ENCODE assay signal across 12 cellular contexts in the genomic region with DNA sequence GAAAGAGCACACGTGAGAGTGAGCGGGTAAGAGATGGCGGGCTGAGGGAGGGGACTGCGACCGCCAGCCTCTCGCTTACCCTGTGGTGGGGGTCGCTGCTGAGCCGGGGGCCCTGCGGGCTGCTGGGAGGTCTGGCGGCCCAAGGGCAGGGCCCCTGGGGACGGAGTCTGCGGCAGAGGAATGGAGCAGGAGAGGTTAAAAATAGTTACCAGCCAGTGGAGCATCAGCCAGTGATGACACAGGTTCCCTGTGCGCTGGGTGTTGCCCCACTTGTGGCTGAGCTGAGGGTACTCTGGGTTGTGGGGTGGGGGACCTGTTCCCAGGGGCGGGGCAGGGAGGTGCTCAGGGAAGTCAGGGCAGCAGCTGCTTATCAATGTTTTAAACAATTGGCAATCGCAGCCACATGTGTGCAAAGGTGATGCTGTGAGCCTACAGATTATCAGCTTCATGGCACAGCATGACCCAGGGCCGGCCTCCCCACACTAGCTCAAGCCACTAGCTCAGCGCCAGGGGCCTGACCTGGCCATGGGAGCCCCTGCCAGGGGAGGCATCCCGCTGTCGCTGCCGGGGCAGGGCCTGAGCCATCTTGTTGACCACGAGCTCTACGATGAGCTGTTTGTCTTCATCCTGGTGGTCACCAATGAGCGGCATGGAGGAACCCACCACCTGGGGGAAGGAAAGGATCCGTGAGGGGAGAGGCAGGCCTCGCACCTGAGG. TPM values are rescaled to one million over a fixed set of nuclear protein-coding genes. Genes with fewer than 3 reads are reported as not detected.
DNase-seq lines count a peak whose midpoint lies in the region; ATAC-seq, FAIRE-seq and TF ChIP-seq lines count a peak whose summit lies in the region.
"Had no signal": no experiment of that assay in that cellular context is flagged by ENCODE, and none has a peak within 500 bp of the region (broad histone marks: within the 10 kb centered on the region; RNA-seq: fewer than 3 reads in every experiment).

No MANE protein-coding gene starts in this region.

- H3K27ac ChIP-seq in H9 (ENCODE audit: insufficient read length, low read depth, low read length), result no peak overlapping the region
- H3K27ac ChIP-seq in K562 (ENCODE audit: extremely low read depth, low read depth, low read length), result no peak overlapping the region
- H3K27ac ChIP-seq in iPS DF 6.9 (ENCODE audit: low read length), result no peak overlapping the region
- H3K27ac ChIP-seq in sigmoid colon, result peak overlapping the region; percentile 14 to 68 (median 50)

- peak overlapping the region; percentile 65 for H3K18ac ChIP-seq in H9 (ENCODE audit: insufficient read length, low read depth, low read length)

- H3K56ac ChIP-seq in H9 (ENCODE audit: insufficient read length, low read depth, low read length), result no peak overlapping the region

- intact Hi-C loops in K562 (cut with micrococcal nuclease) (no loop called here), sigmoid colon (cut with DNase I) (no loop called here)

- no peak overlapping the region for H4K91ac ChIP-seq in H9 (ENCODE audit: insufficient read length, low read depth, low read length)

- H3K79me2 ChIP-seq in H9 (ENCODE audit: insufficient read depth, low read length) (no peaks in the 10 kb centered on the region), K562 (ENCODE audit: control insufficient read depth, insufficient read depth, low read length) (no peaks in the 10 kb centered on the region)

- in situ Hi-C loops in K562 (cut with MboI), result no loop called here

- H3K4me1 Mint-ChIP-seq in H9, result peaks cover 13 to 35% of the 10 kb centered on the region in 2 experiments
- peaks cover 27% of the 10 kb centered on the region for H3K4me1 Mint-ChIP-seq in activated CD4-positive, alpha-beta memory T cell treated with anti-CD3 and anti-CD28 coated beads, Interleukin-2, amount 10 ng/mL, durations not matched to agents 7 days and 5 days

- H2BK120ac ChIP-seq in H9 (ENCODE audit: low read depth, low read length, poor library complexity, severe bottlenecking), result no peak overlapping the region

- peaks cover 3% of the 10 kb centered on the region; the same call in 1 of the 2 replicates for H3K27me3 Mint-ChIP-seq in H9 (ENCODE audit: low read depth)
- peaks cover under 1% of the 10 kb centered on the region for H3K27me3 Mint-ChIP-seq in activated CD4-positive, alpha-beta memory T cell treated with anti-CD3 and anti-CD28 coated beads, Interleukin-2, amount 10 ng/mL, durations not matched to agents 7 days and 5 days
- H3K27me3 Mint-ChIP-seq: CD4-positive, alpha-beta memory T cell had no signal

- BruUV-seq in K562 (replicated peaks; lab: Mats Ljungman, UMichigan), result no TSS peak

- no peak for FAIRE-seq in K562 (lab: Jason Lieb, UNC)

- H3K36me3 ChIP-seq in K562 (ENCODE audit: control insufficient read depth, insufficient read depth, low read length) (peaks cover 23% of the 10 kb centered on the region; the same call in 2 of the 3 replicates), iPS DF 6.9 (ENCODE audit: control insufficient read depth, insufficient read depth, low read length) (no peaks in the 10 kb centered on the region; the same call in 1 of the 2 replicates), sigmoid colon (peaks cover 0 to 11% (median 3%) of the 10 kb centered on the region in 4 donors)

- POLR2A ChIA-PET in K562 (lab: Yijun Ruan, JAX), result interaction anchor here (0.6 to 1.3 kb wide), 2 partner anchors 11 to 70 kb away, joined by 3 to 4 read pairs; no protein-coding TSS in a partner anchor
- POLR2A ChIA-PET in activated CD4-positive, alpha-beta memory T cell treated with anti-CD3 and anti-CD28 coated beads, Interleukin-2, amount 10 ng/mL, durations not matched to agents 7 days and 5 days (lab: Charles Lee), result interaction anchor here (0.7 kb wide), 1 partner anchor 22 kb away, joined by 4 read pairs; no protein-coding TSS in a partner anchor

- peaks cover 33% of the 10 kb centered on the region for H3K9me3 ChIP-seq in H9 (ENCODE audit: control insufficient read depth, low read depth, low read length)
- H3K9me3 ChIP-seq in K562 (replicated peaks; ENCODE audit: control insufficient read depth, insufficient read depth, low read depth, low read length), result no peaks in the 10 kb centered on the region
- H3K9me3 ChIP-seq in iPS DF 6.9 (ENCODE audit: control insufficient read depth, insufficient read depth, low read length), result no peaks in the 10 kb centered on the region
- no peaks in the 10 kb centered on the region for H3K9me3 ChIP-seq in sigmoid colon

- no peak overlapping the region for H4K8ac ChIP-seq in H9 (replicated peaks; ENCODE audit: insufficient read length, low read depth, low read length)

- TF ChIP-seq CTCF in H9 (conservative IDR thresholded peaks at IDR 0.05) (no peak), K562 (IDR thresholded peaks at IDR 0.05 in 2 of 3, conservative IDR thresholded peaks at IDR 0.05 in 1 of 3; ENCODE audit: insufficient read depth in 2 of 3, low read depth in 1 of 3, low read length in 3 of 3) (no peak), sigmoid colon (IDR thresholded peaks at IDR 0.05) (no peak)

- no peak overlapping the region for H2AK5ac ChIP-seq in H9 (ENCODE audit: insufficient read length, low read length)

- peak overlapping the region; percentile 80 for H3K14ac ChIP-seq in H9 (ENCODE audit: insufficient read depth, low read length)

- TF ChIP-seq RAD21 in K562 (CRISPR knock-in tag; conservative IDR thresholded peaks at IDR 0.05 in 1 of 2, IDR thresholded peaks at IDR 0.05 in 1 of 2), result no peak

- H3K4me1 ChIP-seq in H9 (ENCODE audit: insufficient read depth, low read length) (peaks cover 3% of the 10 kb centered on the region; the same call in 1 of the 2 replicates), K562 (replicated peaks in 1 of 2; ENCODE audit: control insufficient read depth in 2 of 2, insufficient read depth in 2 of 2, low read length in 2 of 2) (peaks cover 9 to 45% of the 10 kb centered on the region in 2 experiments; a peak in 3 of 5 replicates), iPS DF 6.9 (ENCODE audit: control insufficient read depth, insufficient read depth, low read length) (peaks cover 7% of the 10 kb centered on the region), sigmoid colon (peaks cover 0 to 13% (median 5%) of the 10 kb centered on the region in 4 donors)

- CTCF ChIA-PET in K562 (lab: Yijun Ruan, JAX; ENCODE audit: low intra/inter-chr PET ratio), result no interaction called here
- CTCF ChIA-PET in activated CD4-positive, alpha-beta memory T cell treated with anti-CD3 and anti-CD28 coated beads, Interleukin-2, amount 10 ng/mL, durations not matched to agents 7 days and 5 days (lab: Charles Lee), result no interaction called here

- H3K4me2 ChIP-seq in H9 (ENCODE audit: insufficient read depth, insufficient read length, low read length) (peak overlapping the region; percentile 11), K562 (ENCODE audit: insufficient read depth, low read length) (no peak overlapping the region)

- DNase-seq in H9, result no peak
- no peak for DNase-seq in K562 (ENCODE audit: extremely low read depth in 1 of 4, low spot score in 3 of 4)
- DNase-seq in iPS DF 6.9 (ENCODE audit: low read depth, low spot score), result no peak
- no peak for DNase-seq in sigmoid colon
- no peak for DNase-seq in mucosa of gallbladder (ENCODE audit: low spot score)
- no peak for DNase-seq in stimulated activated CD4-positive, alpha-beta T cell treated with anti-CD3 and anti-CD28 coated beads, Interleukin-4, amount 100 ng/mL, for 24 hours
- DNase-seq in NCI-H526 (lab: John Stamatoyannopoulos, UW), result no peak
- no peak for DNase-seq in activated CD4-positive, alpha-beta memory T cell treated with anti-CD3 and anti-CD28 coated beads, Interleukin-2, amount 10 ng/mL, durations not matched to agents 7 days and 5 days
- DNase-seq: activated T-cell treated with anti-CD3 and anti-CD28 coated beads, Interleukin-2, amount 50 U/mL, for 72 hours; CD4-positive, alpha-beta memory T cell; NCI-H187 treated with DMSO at 0.1 percent for 48 hours; OCI-M1 had no signal

- TF ChIP-seq EP300 in K562 (IDR thresholded peaks at IDR 0.05; ENCODE audit: low read length) (no peak), sigmoid colon (IDR thresholded peaks at IDR 0.05) (no peak)

- no CpG with 5 or more reads among the region's 25 CpGs for WGBS in H9 (ENCODE audit: extremely low coverage, insufficient read length, low lambda C conversion rate)
- 55% methylated on average over 16 of the region's 25 CpGs for WGBS in K562 (ENCODE audit: insufficient coverage, low coverage, missing lambda C conversion rate)
- no CpG with 5 or more reads among the region's 25 CpGs for WGBS in iPS DF 6.9 (ENCODE audit: insufficient coverage, insufficient read length)
- 34 to 44% methylated on average over 25 of the region's 25 CpGs for WGBS in sigmoid colon, 2 donors

- H3T11ph ChIP-seq in H9 (ENCODE audit: low read length), result no peak overlapping the region

- H3K9me1 ChIP-seq in K562 (ENCODE audit: control insufficient read depth, insufficient read depth, low read length), result no peaks in the 10 kb centered on the region

- ATAC-seq in K562, result no peak
- ATAC-seq: activated T-cell treated with anti-CD3 and anti-CD28 coated beads, Interleukin-2, amount 50 U/mL, for 72 hours had no signal

- TF ChIP-seq POLR2A in K562 (conservative IDR thresholded peaks at IDR 0.05) (no peak), sigmoid colon (IDR thresholded peaks at IDR 0.05) (no peak)

- H3K27me3 ChIP-seq in H9 (ENCODE audit: insufficient read depth, low read length), result no peaks in the 10 kb centered on the region
- no peaks in the 10 kb centered on the region for H3K27me3 ChIP-seq in K562 (ENCODE audit: control insufficient read depth in 2 of 2, insufficient read depth in 2 of 2, low read length in 2 of 2)
- H3K27me3 ChIP-seq in iPS DF 6.9 (ENCODE audit: control insufficient read depth, insufficient read depth, low read length), result no peaks in the 10 kb centered on the region
- H3K27me3 ChIP-seq in sigmoid colon, result peaks cover 0 to 3% (median 0%) of the 10 kb centered on the region in 3 donors

- H3K4me3 Mint-ChIP-seq in H9, result peak overlapping the region in 1 of 2 experiments; percentile 48; a peak in 3 of 5 replicates
- no peak overlapping the region for H3K4me3 Mint-ChIP-seq in activated CD4-positive, alpha-beta memory T cell treated with anti-CD3 and anti-CD28 coated beads, Interleukin-2, amount 10 ng/mL, durations not matched to agents 7 days and 5 days
- H3K4me3 Mint-ChIP-seq: CD4-positive, alpha-beta memory T cell had no signal

- H3K4me3 ChIP-seq in K562, result no peak overlapping the region
- peak overlapping the region; percentile 49; the same call in 1 of the 2 replicates for H3K4me3 ChIP-seq in iPS DF 6.9 (ENCODE audit: low read length)
- peak overlapping the region in 3 of 4 donors; percentile 26 to 41 (median 34) for H3K4me3 ChIP-seq in sigmoid colon

- no peak overlapping the region for H2AFZ ChIP-seq in H9 (ENCODE audit: low read length)
- no peak overlapping the region for H2AFZ ChIP-seq in K562 (ENCODE audit: low read depth, low read length)

- H2BK5ac ChIP-seq in H9 (ENCODE audit: insufficient read length, low read length), result no peak overlapping the region

- H4K20me1 ChIP-seq in H9 (ENCODE audit: control insufficient read depth, insufficient read depth, insufficient read length), result no peaks in the 10 kb centered on the region
- H4K20me1 ChIP-seq in K562 (replicated peaks; ENCODE audit: control insufficient read depth, insufficient read depth, low read length), result no peaks in the 10 kb centered on the region

- H3K9ac ChIP-seq in H9 (ENCODE audit: extremely low read depth, insufficient read length, low read length) (no peak overlapping the region), K562 (ENCODE audit: insufficient read depth in 1 of 2, low read depth in 2 of 2, low read length in 2 of 2) (peak overlapping the region in 1 of 2 experiments; percentile 5; a peak in 1 of 4 replicates)

- no peak overlapping the region for H2BK20ac ChIP-seq in H9 (ENCODE audit: low read depth, low read length, poor library complexity, severe bottlenecking)

- no peak overlapping the region; a peak in 1 of 7 replicates for H3K27ac Mint-ChIP-seq in H9
- no peak overlapping the region for H3K27ac Mint-ChIP-seq in activated CD4-positive, alpha-beta memory T cell treated with anti-CD3 and anti-CD28 coated beads, Interleukin-2, amount 10 ng/mL, durations not matched to agents 7 days and 5 days
- H3K27ac Mint-ChIP-seq: activated T-cell treated with anti-CD3 and anti-CD28 coated beads, Interleukin-2, amount 50 U/mL, for 72 hours; CD4-positive, alpha-beta memory T cell had no signal

- H2BK15ac ChIP-seq in H9 (ENCODE audit: low read depth, low read length), result no peak overlapping the region

- H3K23ac ChIP-seq in H9 (ENCODE audit: insufficient read length, low read depth, low read length), result no peak overlapping the region

- H2BK12ac ChIP-seq in H9 (ENCODE audit: insufficient read length, low read depth, low read length), result no peak overlapping the region

- no peak overlapping the region for H3K4ac ChIP-seq in H9 (ENCODE audit: low read depth, low read length)

- no peaks in the 10 kb centered on the region for H3K79me1 ChIP-seq in H9 (ENCODE audit: insufficient read depth, low read depth, low read length, poor library complexity, severe bottlenecking)

- peaks cover 30 to 38% (median 31%) of the 10 kb centered on the region in 3 experiments for H3K36me3 Mint-ChIP-seq in H9 (ENCODE audit: insufficient read depth in 1 of 3, low read depth in 3 of 3)
- peaks cover 24% of the 10 kb centered on the region for H3K36me3 Mint-ChIP-seq in activated CD4-positive, alpha-beta memory T cell treated with anti-CD3 and anti-CD28 coated beads, Interleukin-2, amount 10 ng/mL, durations not matched to agents 7 days and 5 days (ENCODE audit: low read depth)

- H3K23me2 ChIP-seq in H9 (ENCODE audit: insufficient read length, low read depth, low read length, poor library complexity, severe bottlenecking), result no peaks in the 10 kb centered on the region

- peaks cover 81 to 89% of the 10 kb centered on the region in 2 experiments for H3K9me3 Mint-ChIP-seq in H9
- H3K9me3 Mint-ChIP-seq in activated CD4-positive, alpha-beta memory T cell treated with anti-CD3 and anti-CD28 coated beads, Interleukin-2, amount 10 ng/mL, durations not matched to agents 7 days and 5 days, result no peaks in the 10 kb centered on the region
- H3K9me3 Mint-ChIP-seq: activated T-cell treated with anti-CD3 and anti-CD28 coated beads, Interleukin-2, amount 50 U/mL, for 72 hours; CD4-positive, alpha-beta memory T cell had no signal

- H4K5ac ChIP-seq in H9 (ENCODE audit: insufficient read length, low read depth, low read length), result no peak overlapping the region

RNA-seq across cellular contexts. Expression of a gene that starts 7.5 kb away (rescaled TPM):
- total RNA-seq in H9 (2021) (65.1 and 72.5 TPM in 2 replicates), K562 (2014; rRNA removed) (203 and 272 TPM in 2 replicates), K562 (2014; rRNA removed; fragmentation: Illumina TruSeq; extraction: Trizol) (107 and 115 TPM in 2 replicates), K562 (2015; rRNA removed; fragmentation: Illumina TruSeq; extraction: Trizol) (187 and 190 TPM in 2 replicates), K562 (2021) (264 and 292 TPM in 2 replicates), sigmoid colon (100 to 1,000 TPM; 105 to 158 (median 115) TPM), mucosa of gallbladder (574 TPM)
- 280 and 965 TPM in 2 replicates for total RNA-seq in K562 (2011; cell fraction: chromatin; rRNA removed; ENCODE audit: low replicate concordance)
- total RNA-seq in K562 (2011; cell fraction: nucleolus; rRNA removed), result 1,302 and 2,067 TPM in 2 replicates
- total RNA-seq in K562 (2011; cell fraction: nucleoplasm; rRNA removed), result 1,014 and 1,106 TPM in 2 replicates
- polyA plus RNA-seq in K562 (2011; rRNA removed) (436 and 513 TPM in 2 replicates), K562 (2014; fragmentation: Illumina TruSeq; extraction: Trizol) (273 and 317 TPM in 2 replicates), K562 (2014; fragmentation: Nextera tagmentation; extraction: Ambion mirVana) (100 to 1,000 TPM; 530 to 699 TPM), K562 (2014; rRNA removed) (167 and 174 TPM in 2 replicates), sigmoid colon (100 to 1,000 TPM in 1 of 3 donors, 10 to 100 TPM in 2; 40.2 to 164 (median 60.1) TPM)
- 819 and 2,428 TPM in 2 replicates for polyA plus RNA-seq in K562 (2011; cell fraction: cytosol; rRNA removed)
- polyA plus RNA-seq in K562 (2011; cell fraction: nucleus; rRNA removed), result 230 and 506 TPM in 2 replicates
- polyA plus RNA-seq in K562 (2012), result 447 and 511 TPM in 2 replicates
- 359 and 800 TPM in 2 replicates for polyA minus RNA-seq in K562 (2011; rRNA and poly(A)+ RNA removed)
- polyA minus RNA-seq in K562 (2011; cell fraction: cytosol; rRNA and poly(A)+ RNA removed), result 495 and 903 TPM in 2 replicates
- 104 and 113 TPM in 2 replicates for polyA minus RNA-seq in K562 (2011; cell fraction: nucleus; rRNA and poly(A)+ RNA removed)
- total RNA-seq in activated CD4-positive, alpha-beta memory T cell treated with anti-CD3 and anti-CD28 coated beads, Interleukin-2, amount 10 ng/mL, durations not matched to agents 7 days and 5 days, result 100 to 1,000 TPM; 183 to 198 TPM

RNA-seq across cellular contexts. Expression of a gene that starts 13.8 kb away (rescaled TPM):
- total RNA-seq in H9 (2021) (48.1 and 48.4 TPM in 2 replicates), K562 (2014; rRNA removed) (22.2 and 24.5 TPM in 2 replicates), K562 (2014; rRNA removed; fragmentation: Illumina TruSeq; extraction: Trizol) (21.4 and 22.1 TPM in 2 replicates), K562 (2015; rRNA removed; fragmentation: Illumina TruSeq; extraction: Trizol) (26.1 and 29.4 TPM in 2 replicates), K562 (2021) (67.7 and 70.0 TPM in 2 replicates), sigmoid colon (10 to 100 TPM; 25.7 to 30.3 (median 28.0) TPM), mucosa of gallbladder (96.5 TPM)
- total RNA-seq in K562 (2011; cell fraction: chromatin; rRNA removed; ENCODE audit: low replicate concordance), result 73.6 and 169 TPM in 2 replicates
- 112 and 121 TPM in 2 replicates for total RNA-seq in K562 (2011; cell fraction: nucleolus; rRNA removed)
- total RNA-seq in K562 (2011; cell fraction: nucleoplasm; rRNA removed), result 88.2 and 117 TPM in 2 replicates
- polyA plus RNA-seq in K562 (2011; rRNA removed) (43.0 and 57.6 TPM in 2 replicates), K562 (2014; fragmentation: Illumina TruSeq; extraction: Trizol) (48.1 and 60.1 TPM in 2 replicates), K562 (2014; fragmentation: Nextera tagmentation; extraction: Ambion mirVana) (1 to 10 TPM; 5.5 to 8.8 TPM), K562 (2014; rRNA removed) (38.6 and 42.0 TPM in 2 replicates), sigmoid colon (10 to 100 TPM; 34.9 to 57.8 (median 48.0) TPM)
- 38.6 and 60.5 TPM in 2 replicates for polyA plus RNA-seq in K562 (2011; cell fraction: cytosol; rRNA removed)
- 132 and 195 TPM in 2 replicates for polyA plus RNA-seq in K562 (2011; cell fraction: nucleus; rRNA removed)
- polyA plus RNA-seq in K562 (2012), result 46.8 and 58.0 TPM in 2 replicates
- polyA minus RNA-seq in K562 (2011; rRNA and poly(A)+ RNA removed), result 50.5 and 58.7 TPM in 2 replicates
- polyA minus RNA-seq in K562 (2011; cell fraction: cytosol; rRNA and poly(A)+ RNA removed), result 33.5 and 38.0 TPM in 2 replicates
- polyA minus RNA-seq in K562 (2011; cell fraction: nucleus; rRNA and poly(A)+ RNA removed), result 54.1 and 55.8 TPM in 2 replicates
- total RNA-seq in activated CD4-positive, alpha-beta memory T cell treated with anti-CD3 and anti-CD28 coated beads, Interleukin-2, amount 10 ng/mL, durations not matched to agents 7 days and 5 days, result 10 to 100 TPM; 72.6 to 75.4 TPM

RNA-seq across cellular contexts. Expression of a gene that starts 44.9 kb away (rescaled TPM):
- total RNA-seq in H9 (2021), result 11.7 TPM in 2 replicates
- 0.88 and 1.1 TPM in 2 replicates for total RNA-seq in K562 (2011; cell fraction: chromatin; rRNA removed; ENCODE audit: low replicate concordance)
- total RNA-seq in K562 (2011; cell fraction: nucleolus; rRNA removed), result 0.26 TPM in 1 of 2 replicates, not detected in the other
- total RNA-seq in K562 (2011; cell fraction: nucleoplasm; rRNA removed), result 0.66 TPM in 1 of 2 replicates, not detected in the other
- total RNA-seq in K562 (2014; rRNA removed), result 0.18 TPM in 1 of 2 replicates, not detected in the other
- total RNA-seq in K562 (2014; rRNA removed; fragmentation: Illumina TruSeq; extraction: Trizol), result 0.10 and 0.15 TPM in 2 replicates
- total RNA-seq in K562 (2015; rRNA removed; fragmentation: Illumina TruSeq; extraction: Trizol), result not detected in 2 replicates
- total RNA-seq in K562 (2021), result 0.24 and 0.38 TPM in 2 replicates
- 0.01 and 0.12 TPM in 2 replicates for polyA plus RNA-seq in K562 (2011; rRNA removed)
- polyA plus RNA-seq in K562 (2011; cell fraction: cytosol; rRNA removed), result 0.10 and 0.15 TPM in 2 replicates
- 0.18 and 0.42 TPM in 2 replicates for polyA plus RNA-seq in K562 (2011; cell fraction: nucleus; rRNA removed)
- polyA plus RNA-seq in K562 (2012), result 0.30 and 0.66 TPM in 2 replicates
- 0.14 and 0.28 TPM in 2 replicates for polyA plus RNA-seq in K562 (2014; fragmentation: Illumina TruSeq; extraction: Trizol)
- under 1 TPM in 1 of 2 experiments, not detected in 1; 0.07 TPM for polyA plus RNA-seq in K562 (2014; fragmentation: Nextera tagmentation; extraction: Ambion mirVana)
- 0.24 TPM in 1 of 2 replicates, not detected in the other for polyA plus RNA-seq in K562 (2014; rRNA removed)
- 0.09 and 1.2 TPM in 2 replicates for polyA minus RNA-seq in K562 (2011; rRNA and poly(A)+ RNA removed)
- polyA minus RNA-seq in K562 (2011; cell fraction: cytosol; rRNA and poly(A)+ RNA removed), result 0.36 and 1.2 TPM in 2 replicates
- 0.13 and 0.22 TPM in 2 replicates for polyA minus RNA-seq in K562 (2011; cell fraction: nucleus; rRNA and poly(A)+ RNA removed)
- 1 to 10 TPM in 2 of 4 donors, under 1 TPM in 2; 0.16 to 1.4 (median 1.0) TPM for total RNA-seq in sigmoid colon
- polyA plus RNA-seq in sigmoid colon, result 1 to 10 TPM in 1 of 3 donors, under 1 TPM in 1, not detected in 1; 0.46 to 1.6 TPM
- 0.55 TPM for total RNA-seq in mucosa of gallbladder
- total RNA-seq in activated CD4-positive, alpha-beta memory T cell treated with anti-CD3 and anti-CD28 coated beads, Interleukin-2, amount 10 ng/mL, durations not matched to agents 7 days and 5 days, result under 1 TPM; 0.18 to 0.40 TPM

RNA-seq across cellular contexts. Expression of a gene that starts 55.0 kb away (rescaled TPM):
- total RNA-seq in H9 (2021), result 2.3 and 2.8 TPM in 2 replicates
- total RNA-seq in K562 (2011; cell fraction: chromatin; rRNA removed; ENCODE audit: low replicate concordance), result 0.92 and 1.3 TPM in 2 replicates
- total RNA-seq in K562 (2011; cell fraction: nucleolus; rRNA removed), result 0.53 and 0.67 TPM in 2 replicates
- 1.1 and 1.2 TPM in 2 replicates for total RNA-seq in K562 (2011; cell fraction: nucleoplasm; rRNA removed)
- 0.41 and 2.1 TPM in 2 replicates for total RNA-seq in K562 (2014; rRNA removed)
- 0.26 and 0.55 TPM in 2 replicates for total RNA-seq in K562 (2014; rRNA removed; fragmentation: Illumina TruSeq; extraction: Trizol)
- 1.1 and 1.5 TPM in 2 replicates for total RNA-seq in K562 (2015; rRNA removed; fragmentation: Illumina TruSeq; extraction: Trizol)
- total RNA-seq in K562 (2021), result 0.89 and 2.0 TPM in 2 replicates
- polyA plus RNA-seq in K562 (2011; rRNA removed), result 0.28 and 0.93 TPM in 2 replicates
- polyA plus RNA-seq in K562 (2011; cell fraction: cytosol; rRNA removed), result 0.72 and 0.88 TPM in 2 replicates
- polyA plus RNA-seq in K562 (2011; cell fraction: nucleus; rRNA removed), result 0.68 and 0.97 TPM in 2 replicates
- 2.0 and 5.5 TPM in 2 replicates for polyA plus RNA-seq in K562 (2012)
- 0.79 and 1.2 TPM in 2 replicates for polyA plus RNA-seq in K562 (2014; fragmentation: Illumina TruSeq; extraction: Trizol)
- polyA plus RNA-seq in K562 (2014; fragmentation: Nextera tagmentation; extraction: Ambion mirVana), result under 1 TPM; 0.18 to 0.28 TPM
- polyA plus RNA-seq in K562 (2014; rRNA removed), result 1.2 and 2.0 TPM in 2 replicates
- 0.07 and 0.09 TPM in 2 replicates for polyA minus RNA-seq in K562 (2011; rRNA and poly(A)+ RNA removed)
- 0.48 TPM in 1 of 2 replicates, not detected in the other for polyA minus RNA-seq in K562 (2011; cell fraction: cytosol; rRNA and poly(A)+ RNA removed)
- polyA minus RNA-seq in K562 (2011; cell fraction: nucleus; rRNA and poly(A)+ RNA removed), result 0.27 and 0.56 TPM in 2 replicates
- total RNA-seq in sigmoid colon, result 10 to 100 TPM in 3 of 4 donors, 1 to 10 TPM in 1; 6.1 to 14.3 (median 10.9) TPM
- 1 to 10 TPM; 3.0 to 7.0 (median 4.4) TPM for polyA plus RNA-seq in sigmoid colon
- 2.4 TPM for total RNA-seq in mucosa of gallbladder
- 10 to 100 TPM; 15.7 to 18.6 TPM for total RNA-seq in activated CD4-positive, alpha-beta memory T cell treated with anti-CD3 and anti-CD28 coated beads, Interleukin-2, amount 10 ng/mL, durations not matched to agents 7 days and 5 days

Comparison
In these comparisons a context has a peak if more than half of its experiments do, and no peak if none do; other contexts are left out.
1. H3K27ac ChIP-seq: peak in sigmoid colon (4 of 4); none in H9 (single experiment), K562 (single experiment) and iPS DF 6.9 (single experiment).